16 cellular contexts compared by ENCODE assay signal in the genomic region with DNA sequence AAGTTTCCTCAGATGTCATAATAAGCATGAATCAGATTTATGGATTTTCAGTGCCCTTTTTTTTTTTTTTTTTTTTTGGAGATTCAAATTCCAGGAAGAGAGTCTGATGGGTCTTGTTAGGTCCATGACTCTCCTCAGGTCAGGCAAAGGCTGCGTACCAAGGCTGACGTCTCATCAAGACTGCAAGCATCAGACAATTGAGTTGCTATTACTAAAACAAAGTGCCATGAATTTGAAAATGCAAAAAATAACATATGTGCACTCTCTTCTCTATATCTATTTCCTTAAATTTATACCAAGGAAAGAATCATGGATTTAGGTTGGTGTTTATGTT.
DNase-seq lines count a peak whose midpoint lies in the region; ATAC-seq and TF ChIP-seq lines count a peak whose summit lies in the region.
"Had no signal": no experiment of that assay in that cellular context is flagged by ENCODE, and none has a peak within 500 bp of the region (broad histone marks: within the 10 kb centered on the region; RNA-seq: fewer than 3 reads in every experiment).

No MANE protein-coding gene starts in this region.

- no peak overlapping the region for H4K91ac ChIP-seq in trophoblast cell (ENCODE audit: low read depth, low read length)

- H2AFZ ChIP-seq in trophoblast cell (ENCODE audit: insufficient read depth, low read length, poor library complexity), result no peak overlapping the region

- no peak overlapping the region for H3K4me2 ChIP-seq in trophoblast cell (ENCODE audit: low read length)
- H3K4me2 ChIP-seq: A549 had no signal

- no peak for ATAC-seq in GM21423 (IDR thresholded peaks at IDR 0.05; ENCODE audit: unreplicated experiment)
- no peak for ATAC-seq in activated T-cell treated with anti-CD3 and anti-CD28 coated beads, Interleukin-2, amount 50 U/mL, for 4 hours
- ATAC-seq: A549 had no signal

- WGBS in trophoblast cell (ENCODE audit: extremely low coverage, insufficient coverage, insufficient read length), result no CpG with 5 or more reads among the region's 2 CpGs

- H3K9ac ChIP-seq in SK-N-MC (ENCODE audit: insufficient read length) (no peak overlapping the region), trophoblast cell (ENCODE audit: low read length) (no peak overlapping the region)

- H3K4me3 Mint-ChIP-seq in HFFc6, result no peak overlapping the region
- no peak overlapping the region for H3K4me3 Mint-ChIP-seq in activated T-cell treated with anti-CD3 and anti-CD28 coated beads, Interleukin-2, amount 50 U/mL, for 4 hours

- H3K27ac Mint-ChIP-seq in HFFc6, result peak overlapping the region; percentile 5; the same call in 1 of the 2 replicates

- no peaks in the 10 kb centered on the region for H3K36me3 ChIP-seq in SK-N-MC (ENCODE audit: insufficient read depth, low read length)
- H3K36me3 ChIP-seq in trophoblast cell (ENCODE audit: control insufficient read depth in 1 of 2, insufficient read depth in 2 of 2, low read length in 2 of 2), result no peaks in the 10 kb centered on the region
- H3K36me3 ChIP-seq: SJCRH30 had no signal

- H3K27ac ChIP-seq in SK-N-MC (peak overlapping the region; percentile 81), trophoblast cell (ENCODE audit: low read depth, low read length) (no peak overlapping the region)
- H3K27ac ChIP-seq: A549, SJCRH30 had no signal

- H2BK12ac ChIP-seq in trophoblast cell (ENCODE audit: low read length), result no peak overlapping the region

- H3K4me3 ChIP-seq in SK-N-MC, result no peak overlapping the region
- no peak overlapping the region for H3K4me3 ChIP-seq in trophoblast cell (ENCODE audit: low read depth, low read length)
- H3K4me3 ChIP-seq: A549, SJCRH30 had no signal

- H2BK120ac ChIP-seq in trophoblast cell (ENCODE audit: insufficient read depth, low read length, poor library complexity), result no peak overlapping the region

- no peaks in the 10 kb centered on the region for H3K9me3 ChIP-seq in SK-N-MC (ENCODE audit: low read depth, low read length)
- no peaks in the 10 kb centered on the region for H3K9me3 ChIP-seq in trophoblast cell (ENCODE audit: insufficient read depth, low read depth, low read length)
- H3K9me3 ChIP-seq: A549, SJCRH30 had no signal

- H3K27me3 ChIP-seq in trophoblast cell (ENCODE audit: insufficient read depth, low read length), result no peaks in the 10 kb centered on the region
- H3K27me3 ChIP-seq: SJCRH30 had no signal

- H3K79me1 ChIP-seq in trophoblast cell (ENCODE audit: low read length), result no peaks in the 10 kb centered on the region

- H3K4me1 Mint-ChIP-seq in HFFc6 (ENCODE audit: low read depth), result peaks cover 18% of the 10 kb centered on the region
- no peaks in the 10 kb centered on the region for H3K4me1 Mint-ChIP-seq in activated T-cell treated with anti-CD3 and anti-CD28 coated beads, Interleukin-2, amount 50 U/mL, for 4 hours (ENCODE audit: low read depth)

- H3K9me3 Mint-ChIP-seq in HFFc6, result peaks cover 20% of the 10 kb centered on the region
- peaks cover 24% of the 10 kb centered on the region for H3K9me3 Mint-ChIP-seq in activated T-cell treated with anti-CD3 and anti-CD28 coated beads, Interleukin-2, amount 50 U/mL, for 4 hours

- H3K18ac ChIP-seq in trophoblast cell (ENCODE audit: low read length), result no peak overlapping the region

- H4K8ac ChIP-seq in trophoblast cell (ENCODE audit: low read depth, low read length), result no peak overlapping the region

- H3K36me3 Mint-ChIP-seq in HFFc6 (ENCODE audit: low read depth), result no peaks in the 10 kb centered on the region; the same call in 1 of the 2 replicates
- H3K36me3 Mint-ChIP-seq in activated T-cell treated with anti-CD3 and anti-CD28 coated beads, Interleukin-2, amount 50 U/mL, for 4 hours (ENCODE audit: insufficient read depth), result no peaks in the 10 kb centered on the region

- no peaks in the 10 kb centered on the region for H3K79me2 ChIP-seq in trophoblast cell (ENCODE audit: control insufficient read depth, insufficient read depth, low read length, poor library complexity)

- no peak overlapping the region for H4K12ac ChIP-seq in trophoblast cell (ENCODE audit: low read depth, low read length)

- no peak overlapping the region for H3K4ac ChIP-seq in trophoblast cell (ENCODE audit: low read depth, low read length)

- H3K23ac ChIP-seq in trophoblast cell (ENCODE audit: low read length), result no peak overlapping the region

- H2AK5ac ChIP-seq in trophoblast cell (ENCODE audit: low read length), result no peak overlapping the region

- no peak overlapping the region for H2BK5ac ChIP-seq in trophoblast cell (ENCODE audit: low read depth, low read length, poor library complexity)

- no peak for TF ChIP-seq CTCF in HFFc6 (IDR thresholded peaks at IDR 0.05)

- DNase-seq in AG20443 (ENCODE audit: low spot score) (peak; percentile 20), HFFc6 (no peak), SK-N-MC (ENCODE audit: low read depth, low spot score) (no peak), trophoblast cell (peak; percentile 30 to 35)
- DNase-seq in activated T-cell treated with anti-CD3 and anti-CD28 coated beads, Interleukin-2, amount 50 U/mL, for 4 hours, result no peak
- no peak for DNase-seq in activated CD4-positive, alpha-beta T cell treated with anti-CD3 and anti-CD28 coated beads for 48 hours
- DNase-seq: C1 segment of cervical spinal cord, DMS79, NCI-H1092 treated with DMSO at 0.1 percent for 48 hours, NCI-H146, NCI-H2081, RPMI8226, SJCRH30, SW 1271 had no signal

- H3K27me3 Mint-ChIP-seq in HFFc6 (ENCODE audit: insufficient read depth), result no peaks in the 10 kb centered on the region
- H3K27me3 Mint-ChIP-seq in activated T-cell treated with anti-CD3 and anti-CD28 coated beads, Interleukin-2, amount 50 U/mL, for 4 hours (ENCODE audit: low read depth), result no peaks in the 10 kb centered on the region

- peaks cover 3% of the 10 kb centered on the region in 2 experiments for H3K4me1 ChIP-seq in trophoblast cell (ENCODE audit: control insufficient read depth in 1 of 2, insufficient read depth in 2 of 2, low read length in 2 of 2)
- H3K4me1 ChIP-seq: A549, SJCRH30 had no signal

- no peak overlapping the region for H3K14ac ChIP-seq in trophoblast cell (ENCODE audit: low read length)

Comparison
In these comparisons a context has a peak if more than half of its experiments do, and no peak if none do; other contexts are left out.
1. DNase-seq: peak in AG20443 (single experiment) and trophoblast cell (2 of 2); none in HFFc6 (single experiment), SK-N-MC (single experiment), activated T-cell treated with anti-CD3 and anti-CD28 coated beads, Interleukin-2, amount 50 U/mL, for 4 hours (single experiment) and activated CD4-positive, alpha-beta T cell treated with anti-CD3 and anti-CD28 coated beads for 48 hours (single experiment).